In the genomic region with DNA sequence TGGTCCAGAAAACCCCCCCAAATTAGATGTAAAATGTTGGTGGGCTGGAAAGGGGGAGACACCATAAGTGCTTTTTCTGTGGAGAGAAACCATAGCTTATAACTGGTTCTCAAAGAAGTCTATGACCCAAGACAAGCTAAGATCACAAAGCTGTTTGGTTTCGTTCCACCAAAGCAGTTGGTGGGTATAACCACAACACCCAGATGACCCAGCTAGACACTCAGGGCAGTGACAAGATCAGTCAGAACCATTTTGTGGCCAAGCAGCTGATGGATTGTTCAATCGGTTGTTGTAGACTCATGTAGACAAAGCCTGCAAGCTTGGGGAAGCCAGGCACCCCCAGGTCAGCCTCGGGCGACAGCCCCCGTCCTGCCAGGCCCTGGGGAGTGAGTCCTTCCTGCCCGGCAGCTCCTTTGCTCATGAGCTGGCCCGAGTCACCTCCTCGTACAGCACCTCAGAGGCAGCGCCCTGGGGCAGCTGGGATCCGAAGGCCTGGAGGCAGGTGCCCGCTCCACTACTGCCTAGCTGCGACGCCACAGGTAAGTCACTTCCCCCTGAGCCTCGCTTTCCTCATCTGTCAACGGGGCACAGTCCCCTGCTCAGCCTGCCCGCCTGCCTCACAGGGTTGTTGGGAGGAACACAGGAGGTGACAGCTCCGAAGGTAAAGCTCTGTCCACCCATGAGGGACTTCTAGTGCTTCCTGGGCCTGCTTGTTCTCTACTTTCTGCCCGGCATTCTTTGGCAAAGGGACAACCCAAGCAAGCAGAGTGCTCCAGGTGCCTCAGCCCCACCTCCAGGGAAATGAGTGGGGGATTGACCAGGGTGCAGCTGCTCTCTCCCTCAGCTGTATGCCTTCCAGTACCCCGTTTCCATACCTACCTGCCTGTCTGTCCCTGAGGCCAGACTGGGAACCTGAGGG, we compare ENCODE assay signal across 27 cellular contexts.
DNase-seq lines count a peak whose midpoint lies in the region; ATAC-seq and TF ChIP-seq lines count a peak whose summit lies in the region.
"Had no signal": no experiment of that assay in that cellular context is flagged by ENCODE, and none has a peak within 500 bp of the region (broad histone marks: within the 10 kb centered on the region; RNA-seq: fewer than 3 reads in every experiment).

No MANE protein-coding gene starts in this region.

- H3K9me2 ChIP-seq in HCT116 (ENCODE audit: insufficient read depth) = no peaks in the 10 kb centered on the region

- H2AFZ ChIP-seq in HCT116 (ENCODE audit: low read depth, low read length, poor library complexity, severe bottlenecking) = no peak overlapping the region

- H3K4me3 ChIP-seq in HCT116 (replicated peaks in 1 of 2; ENCODE audit: low read depth in 1 of 2, low read length in 2 of 2) (no peak overlapping the region), right lobe of liver (no peak overlapping the region)
- H3K4me3 ChIP-seq: coronary artery, lower lobe of right lung, skin epidermis, suprapubic skin, vagina had no signal

- no TSS peak for BruUV-seq in HCT116 (replicated peaks; lab: Mats Ljungman, UMichigan)

- no peak for TF ChIP-seq RAD21 in HCT116 (IDR thresholded peaks at IDR 0.05; ENCODE audit: low read depth)

- H3K79me2 ChIP-seq in HCT116 (ENCODE audit: insufficient read depth, low read length) = no peaks in the 10 kb centered on the region

- H3K9me3 ChIP-seq in HCT116 (ENCODE audit: control insufficient read depth in 1 of 2, insufficient read depth in 1 of 2, low read depth in 1 of 2, low read length in 2 of 2) (no peaks in the 10 kb centered on the region), right lobe of liver (no peaks in the 10 kb centered on the region)
- H3K9me3 ChIP-seq: lower lobe of right lung, suprapubic skin, vagina had no signal

- H3K27me3 ChIP-seq in HCT116 (ENCODE audit: insufficient read depth, low read length) (no peaks in the 10 kb centered on the region), right lobe of liver (no peaks in the 10 kb centered on the region)
- H3K27me3 ChIP-seq: suprapubic skin, vagina had no signal

- CTCF ChIA-PET in HCT116 (lab: Charles Lee) = no interaction called here

- H3K36me3 ChIP-seq in HCT116 (ENCODE audit: control insufficient read depth in 1 of 2, insufficient read depth in 2 of 2, low read length in 2 of 2) (no peaks in the 10 kb centered on the region), right lobe of liver (no peaks in the 10 kb centered on the region)
- H3K36me3 ChIP-seq: lower lobe of right lung, suprapubic skin, vagina had no signal

- H3K27ac ChIP-seq in HCT116 (ENCODE audit: low read depth, low read length) (no peak overlapping the region), angular gyrus (ENCODE audit: low read depth, low read length) (peak overlapping the region; percentile 55), substantia nigra (ENCODE audit: low read depth, low read length, poor library complexity, severe bottlenecking) (peak overlapping the region; percentile 72), right lobe of liver (no peak overlapping the region)
- H3K27ac ChIP-seq: HL-60, suprapubic skin, vagina had no signal

- TF ChIP-seq POLR2A in HCT116 (IDR thresholded peaks at IDR 0.05; ENCODE audit: borderline replicate concordance, extremely low read depth, insufficient read depth, insufficient read length) (no peak), right lobe of liver (IDR thresholded peaks at IDR 0.05) (no peak)

- intact Hi-C loops in HCT116 (cut with micrococcal nuclease) (no loop called here), left colon (cut with DNase I, micrococcal nuclease) (no loop called here), right lobe of liver (cut with DNase I) (no loop called here)

- DNase-seq in HCT116 (ENCODE audit: low read depth, low spot score) (no peak), left colon (no peak), substantia nigra (lab: John Stamatoyannopoulos, UW) (no peak), LoVo (ENCODE audit: low spot score) (no peak), kidney glomerular epithelial cell (lab: John Stamatoyannopoulos, UW) (no peak), right lobe of liver (no peak)
- DNase-seq: activated CD8-positive, alpha-beta T cell treated with anti-CD3 and anti-CD28 coated beads for 36 hours; COR-L47; effector memory CD8-positive, alpha-beta T cell; H9; head of caudate nucleus; KBM-7; midbrain; NCI-H1105 treated with DMSO at 0.1 percent for 48 hours; NCI-H187 treated with DMSO at 0.1 percent for 48 hours; NCI-H526; SIG-M5; stimulated activated naive CD4-positive, alpha-beta T cell; SW 1271 had no signal

- H4K20me1 ChIP-seq in HCT116 (ENCODE audit: insufficient read depth) = no peaks in the 10 kb centered on the region

- no peak for TF ChIP-seq CTCF in HCT116 (IDR thresholded peaks at IDR 0.05 in 2 of 3, conservative IDR thresholded peaks at IDR 0.05 in 1 of 3; ENCODE audit: borderline replicate concordance in 1 of 3, insufficient read depth in 1 of 3, low read depth in 2 of 3, low read length in 2 of 3)
- TF ChIP-seq CTCF in right lobe of liver (IDR thresholded peaks at IDR 0.05) = no peak

- RAD21 ChIA-PET in HCT116 (lab: Charles Lee; ENCODE audit: low non-redundant PET in 1 of 2, low total read pairs in 2 of 2, uncharacterized antibody in 2 of 2, unreplicated experiment in 2 of 2) = no interaction called here

- peak overlapping the region; percentile 50 for H3K4me2 ChIP-seq in HCT116 (ENCODE audit: low read length)

- peaks cover 9 to 21% of the 10 kb centered on the region in 2 experiments for H3K4me1 ChIP-seq in HCT116 (ENCODE audit: control insufficient read depth in 1 of 2, insufficient read depth in 2 of 2, low read length in 2 of 2)
- peaks cover 0 to 7% (median 3%) of the 10 kb centered on the region in 4 donors for H3K4me1 ChIP-seq in right lobe of liver

- WGBS in right lobe of liver (ENCODE audit: insufficient coverage, low coverage, low lambda C conversion rate, missing lambda C conversion rate) = no CpG with 5 or more reads among the region's 19 CpGs

- H3K9ac ChIP-seq in HCT116 (ENCODE audit: low read length) = no peak overlapping the region

- ATAC-seq in HCT116 (peak; percentile 36; the same call in 1 of the 2 replicates), left colon (peak; percentile 17), right lobe of liver (no peak)
- ATAC-seq: activated CD8-positive, alpha-beta T cell treated with anti-CD3 and anti-CD28 coated beads for 36 hours; activated naive CD4-positive, alpha-beta T cell treated with anti-CD3 and anti-CD28 coated beads, Interleukin-2, amount 50 U/mL, for 72 hours; effector memory CD8-positive, alpha-beta T cell had no signal

- POLR2A ChIA-PET in HCT116 (lab: Charles Lee) = no interaction called here

TF ChIP-seq in HCT116, 20 proteins besides CTCF, POLR2A, EP300 and RAD21:
- TF ChIP-seq MAX (IDR thresholded peaks at IDR 0.05) = no peak
- no peak for TF ChIP-seq POLR2AphosphoS5 (IDR thresholded peaks at IDR 0.05; ENCODE audit: low read depth, low read length)
- no peak for TF ChIP-seq SP1 (IDR thresholded peaks at IDR 0.05; ENCODE audit: low read depth)
- TF ChIP-seq SRF (IDR thresholded peaks at IDR 0.05; ENCODE audit: low read depth) = no peak
- TF ChIP-seq FOSL1 (IDR thresholded peaks at IDR 0.05; ENCODE audit: low read depth) = no peak
- no peak for TF ChIP-seq JUND (IDR thresholded peaks at IDR 0.05)

Comparison
In these comparisons a context has a peak if more than half of its experiments do, and no peak if none do; other contexts are left out.
1. ATAC-seq: peak in HCT116 (single experiment) and left colon (single experiment); none in right lobe of liver (0 of 4).
2. H3K27ac ChIP-seq: peak in angular gyrus (single experiment) and substantia nigra (single experiment); none in HCT116 (single experiment) and right lobe of liver (0 of 3).